Comparison of ENCODE assay signal across 23 cellular contexts in the genomic region with DNA sequence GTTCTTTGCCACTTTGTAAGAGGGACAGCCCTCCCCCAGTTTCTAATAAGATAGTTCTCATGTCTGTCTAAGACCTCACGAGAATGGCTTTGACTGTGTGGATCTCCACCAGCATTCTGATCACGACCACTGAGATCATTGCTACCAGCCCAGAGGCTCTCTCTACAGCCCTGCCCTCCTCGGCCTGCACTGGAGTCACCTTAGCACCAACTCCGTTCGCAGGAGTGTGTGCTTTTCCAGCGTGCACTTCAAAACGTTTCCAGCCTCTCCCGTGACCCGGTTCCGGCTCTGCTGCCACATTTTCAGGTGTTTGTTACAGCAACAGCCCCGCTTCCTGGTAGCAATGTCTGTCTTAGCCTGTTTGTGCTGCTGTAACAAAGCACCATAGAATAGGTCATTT. TPM values are rescaled to one million over a fixed set of nuclear protein-coding genes. Genes with fewer than 3 reads are reported as not detected.
A peak's percentile ranks its signal among the peaks of the same experiment; 100 is the strongest.
DNase-seq lines count a peak whose midpoint lies in the region; ATAC-seq, FAIRE-seq and TF ChIP-seq lines count a peak whose summit lies in the region.
"Had no signal": no experiment of that assay in that cellular context is flagged by ENCODE, and none has a peak within 500 bp of the region (broad histone marks: within the 10 kb centered on the region; RNA-seq: fewer than 3 reads in every experiment).

No MANE protein-coding gene starts in this region.

- H3K27ac Mint-ChIP-seq in HFFc6 = no peak overlapping the region
- H3K27ac Mint-ChIP-seq: B cell had no signal

- H3K9me3 Mint-ChIP-seq in HFFc6 = peaks cover 17% of the 10 kb centered on the region

- TF ChIP-seq CTCF in bronchial epithelial cell (IDR thresholded peaks at IDR 0.05; ENCODE audit: insufficient read depth, low read length, severe bottlenecking) = no peak
- no peak for TF ChIP-seq CTCF in HFFc6 (IDR thresholded peaks at IDR 0.05)

- peak; percentile 81 for FAIRE-seq in bronchial epithelial cell (lab: Jason Lieb, UNC)
- FAIRE-seq: A204.1, H54, RCC 7860 had no signal

- no peaks in the 10 kb centered on the region for H3K27me3 ChIP-seq in bronchial epithelial cell (ENCODE audit: control insufficient read depth, insufficient read depth, low read length)
- H3K27me3 ChIP-seq: SJCRH30 had no signal

- no peak overlapping the region for H3K4me3 Mint-ChIP-seq in HFFc6
- H3K4me3 Mint-ChIP-seq: B cell had no signal

- peaks cover 17% of the 10 kb centered on the region for H3K36me3 Mint-ChIP-seq in HFFc6 (ENCODE audit: low read depth)

- no peak for ATAC-seq in HG03457 (IDR thresholded peaks at IDR 0.05; ENCODE audit: unreplicated experiment)

- DNase-seq in Ammon's horn (ENCODE audit: low spot score) (peak; percentile 55), bronchial epithelial cell (ENCODE audit: low read depth) (no peak), globus pallidus (ENCODE audit: low spot score) (peak; percentile 36), retina (peak; percentile 26), NCI-H69 (lab: John Stamatoyannopoulos, UW) (no peak), HFFc6 (no peak)
- DNase-seq: GDM1, KG1, NCI-H1092 treated with DMSO at 0.1 percent for 48 hours, NCI-H146, NCI-H2029, NCI-H2227 treated with DMSO at 0.1 percent for 48 hours, NCI-H510A treated with DMSO at 0.1 percent for 48 hours, OCI-M1, SJCRH30 had no signal

- H3K4me3 ChIP-seq in bronchial epithelial cell (ENCODE audit: low read depth, low read length) = no peak overlapping the region
- H3K4me3 ChIP-seq: SJCRH30 had no signal

- peaks cover 22% of the 10 kb centered on the region for H3K27me3 Mint-ChIP-seq in HFFc6 (ENCODE audit: insufficient read depth)

- H3K4me1 Mint-ChIP-seq in HFFc6 (ENCODE audit: low read depth) = peaks cover 8% of the 10 kb centered on the region
- H3K4me1 Mint-ChIP-seq: B cell, CD14-positive monocyte had no signal

- no peaks in the 10 kb centered on the region for H3K36me3 ChIP-seq in bronchial epithelial cell (ENCODE audit: control insufficient read depth, insufficient read depth, low read length)
- H3K36me3 ChIP-seq: SJCRH30 had no signal

RNA-seq across cellular contexts. Expression of a gene that starts 26.2 kb away (rescaled TPM):
- not detected in 2 replicates for total RNA-seq in bronchial epithelial cell
- total RNA-seq in HFFc6 (2021; fragmentation: NEBNext Ultra II Directional; extraction: Animal tissue kit (Norgen Biotek cat#: 25700)) = not detected
- total RNA-seq: Daoy had no signal

RNA-seq across cellular contexts. Expression of a gene that starts 26.3 kb away (rescaled TPM):
- not detected in 2 replicates for total RNA-seq in bronchial epithelial cell
- not detected for total RNA-seq in HFFc6 (2021; fragmentation: NEBNext Ultra II Directional; extraction: Animal tissue kit (Norgen Biotek cat#: 25700))
- total RNA-seq: SJCRH30 had no signal

RNA-seq across cellular contexts. Expression of a gene that starts 49.1 kb away (rescaled TPM):
- total RNA-seq in bronchial epithelial cell = 133 and 219 TPM in 2 replicates
- total RNA-seq in HFFc6 (2021; fragmentation: NEBNext Ultra II Directional; extraction: Animal tissue kit (Norgen Biotek cat#: 25700)) = 100 to 1,000 TPM; 540 to 738 (median 627) TPM

RNA-seq across cellular contexts. Expression of a gene that starts 57.7 kb away (rescaled TPM):
- 0.79 and 2.4 TPM in 2 replicates for total RNA-seq in bronchial epithelial cell
- not detected for total RNA-seq in HFFc6 (2021; fragmentation: NEBNext Ultra II Directional; extraction: Animal tissue kit (Norgen Biotek cat#: 25700))
- total RNA-seq: Daoy, HT1080, SJCRH30 had no signal

Comparison
In these comparisons a context has a peak if more than half of its experiments do, and no peak if none do; other contexts are left out.
1. DNase-seq: peak in Ammon's horn (single experiment), globus pallidus (single experiment) and retina (single experiment); none in bronchial epithelial cell (single experiment), NCI-H69 (single experiment) and HFFc6 (single experiment).